Comparison of ENCODE assay signal across 21 cellular contexts in the genomic region with DNA sequence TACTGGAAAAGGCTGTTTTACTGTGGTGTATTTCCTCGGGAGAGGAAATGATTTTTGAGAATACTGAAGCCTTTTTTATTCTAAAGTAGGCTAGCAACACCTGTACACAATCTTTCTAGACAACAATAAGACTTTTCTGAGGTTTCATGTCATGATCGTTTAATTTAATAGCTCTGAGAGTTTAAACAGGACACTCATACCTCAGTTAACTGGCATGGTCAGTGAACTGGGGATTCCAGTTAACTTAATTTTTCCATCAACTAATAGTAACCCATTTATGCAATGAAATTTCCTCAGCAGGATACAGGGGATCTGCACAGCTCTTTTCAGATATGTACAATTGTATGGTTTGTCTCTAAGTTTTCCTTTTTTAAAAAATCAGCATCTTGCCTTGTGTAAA.
DNase-seq lines count a peak whose midpoint lies in the region; ATAC-seq and TF ChIP-seq lines count a peak whose summit lies in the region.
"Had no signal": no experiment of that assay in that cellular context is flagged by ENCODE, and none has a peak within 500 bp of the region (broad histone marks: within the 10 kb centered on the region; RNA-seq: fewer than 3 reads in every experiment).

No MANE protein-coding gene starts in this region.

- no peak overlapping the region for H3K4me3 ChIP-seq in left ventricle myocardium inferior
- H3K4me3 ChIP-seq in heart right ventricle, result no peak overlapping the region
- no peak overlapping the region for H3K4me3 ChIP-seq in SK-N-SH (ENCODE audit: low read depth in 2 of 2, low read length in 1 of 2)
- no peak overlapping the region for H3K4me3 ChIP-seq in adipocyte (ENCODE audit: low read length)
- H3K4me3 ChIP-seq: BLaER1 treated with 17β-estradiol and CSF1 and Interleukin-3, amounts not matched to agents 10 nM and 100 nM; HAP-1 had no signal

- TF ChIP-seq POLR2A in erythroblast (IDR thresholded peaks at IDR 0.05; ENCODE audit: low read length), result no peak

- ATAC-seq in heart right ventricle (no peak), HG02763 (IDR thresholded peaks at IDR 0.05; ENCODE audit: unreplicated experiment) (no peak)

- H3K4me1 ChIP-seq in left ventricle myocardium inferior (no peaks in the 10 kb centered on the region), heart right ventricle (peaks cover 0 to 27% (median 7%) of the 10 kb centered on the region in 9 donors), SK-N-SH (ENCODE audit: control insufficient read depth in 1 of 2, insufficient read depth in 2 of 2, low read depth in 1 of 2, low read length in 1 of 2) (peaks cover 0 to 6% of the 10 kb centered on the region in 2 experiments; a peak in 2 of 4 replicates), adipocyte (ENCODE audit: control insufficient read depth, insufficient read depth, low read length) (peaks cover 16% of the 10 kb centered on the region)
- H3K4me1 ChIP-seq: BE2C, HAP-1 had no signal

- H4K20me1 ChIP-seq in SK-N-SH (ENCODE audit: insufficient read depth), result no peaks in the 10 kb centered on the region

- H3K4me2 ChIP-seq in SK-N-SH, result no peak overlapping the region
- H3K4me2 ChIP-seq: BLaER1 treated with 17β-estradiol and CSF1 and Interleukin-3, amounts not matched to agents 10 nM and 100 nM had no signal

- H3K27ac ChIP-seq in left ventricle myocardium inferior (replicated peaks) (peak overlapping the region; percentile 34), heart right ventricle (peak overlapping the region in 1 of 10 donors; percentile 60), SK-N-SH (ENCODE audit: low read depth in 2 of 2, low read length in 1 of 2) (peak overlapping the region in 1 of 2 experiments; percentile 48; a peak in 1 of 4 replicates)
- H3K27ac ChIP-seq: 22Rv1; BLaER1 treated with 17β-estradiol and CSF1 and Interleukin-3, amounts not matched to agents 10 nM and 100 nM had no signal

- intact Hi-C loops in left ventricle myocardium inferior (cut with micrococcal nuclease) (no loop called here), heart right ventricle (cut with DNase I) (loop anchor here in 2 of 10 donors (10.0 kb wide), 2 partner anchors 241 to 289 kb away; no protein-coding TSS in a partner anchor)

- H3K9ac ChIP-seq in SK-N-SH (no peak overlapping the region), adipocyte (ENCODE audit: low read length) (no peak overlapping the region)
- H3K9ac ChIP-seq: BLaER1 treated with 17β-estradiol and CSF1 and Interleukin-3, amounts not matched to agents 10 nM and 100 nM had no signal

- no peaks in the 10 kb centered on the region for H3K9me2 ChIP-seq in SK-N-SH

- no peak for TF ChIP-seq CTCF in left ventricle myocardium inferior (IDR thresholded peaks at IDR 0.05; ENCODE audit: borderline replicate concordance)
- no peak for TF ChIP-seq CTCF in heart right ventricle (IDR thresholded peaks at IDR 0.05)
- no peak for TF ChIP-seq CTCF in SK-N-SH (IDR thresholded peaks at IDR 0.05)

- TF ChIP-seq RAD21 in SK-N-SH (IDR thresholded peaks at IDR 0.05; ENCODE audit: low read length), result no peak

- H3K36me3 ChIP-seq in left ventricle myocardium inferior, result no peaks in the 10 kb centered on the region
- H3K36me3 ChIP-seq in heart right ventricle, result no peaks in the 10 kb centered on the region
- no peaks in the 10 kb centered on the region for H3K36me3 ChIP-seq in SK-N-SH (replicated peaks in 1 of 2; ENCODE audit: control insufficient read depth in 1 of 2, insufficient read depth in 2 of 2, low read length in 1 of 2)
- H3K36me3 ChIP-seq in adipocyte (ENCODE audit: control insufficient read depth, insufficient read depth, low read length, severe bottlenecking), result no peaks in the 10 kb centered on the region
- H3K36me3 ChIP-seq: BE2C, HAP-1 had no signal

- 81 to 82% methylated on average over 2 of the region's 2 CpGs for WGBS in heart right ventricle, 2 donors
- 53% methylated on average over 2 of the region's 2 CpGs for WGBS in SK-N-SH (ENCODE audit: low lambda C conversion rate)

- H3K9me3 ChIP-seq in left ventricle myocardium inferior (replicated peaks), result no peaks in the 10 kb centered on the region
- H3K9me3 ChIP-seq in heart right ventricle, result no peaks in the 10 kb centered on the region
- H3K9me3 ChIP-seq in SK-N-SH, result no peaks in the 10 kb centered on the region
- no peaks in the 10 kb centered on the region for H3K9me3 ChIP-seq in adipocyte (ENCODE audit: control insufficient read depth, low read length)
- H3K9me3 ChIP-seq: BE2C; BLaER1 treated with 17β-estradiol and CSF1 and Interleukin-3, amounts not matched to agents 10 nM and 100 nM; HAP-1 had no signal

- DNase-seq in left ventricle myocardium inferior (no peak), heart right ventricle (no peak), SK-N-SH (no peak), adipocyte (ENCODE audit: low read depth) (peak; percentile 18), DMS153 (lab: John Stamatoyannopoulos, UW) (no peak), erythroblast (lab: John Stamatoyannopoulos, UW) (no peak)
- DNase-seq: ACHN; AML-193; BE2C; CD4-positive, alpha-beta T cell; CD8-positive, alpha-beta memory T cell; DMS 273 treated with DMSO at 0.1 percent for 48 hours; DMS53; DMS79 treated with DMSO at 0.1 percent for 48 hours; GF-D8; GOT3; HFFc6 had no signal

- CTCF ChIA-PET in SK-N-SH (lab: Yijun Ruan, JAX), result interaction anchor here (0.8 to 1.5 kb wide), 2 partner anchors 17 to 53 kb away, joined by 3 to 5 read pairs; no protein-coding TSS in a partner anchor

- POLR2A ChIA-PET in SK-N-SH (lab: Yijun Ruan, JAX), result no interaction called here

- no peaks in the 10 kb centered on the region for H3K79me2 ChIP-seq in SK-N-SH (ENCODE audit: insufficient read depth)

- H3F3A ChIP-seq in SK-N-SH (replicated peaks; ENCODE audit: insufficient read depth), result no peaks in the 10 kb centered on the region

- H3K27me3 ChIP-seq in left ventricle myocardium inferior (ENCODE audit: low read depth) (no peaks in the 10 kb centered on the region), heart right ventricle (no peaks in the 10 kb centered on the region), SK-N-SH (ENCODE audit: insufficient read depth) (no peaks in the 10 kb centered on the region), adipocyte (replicated peaks; ENCODE audit: control insufficient read depth, insufficient read depth, low read length) (no peaks in the 10 kb centered on the region)
- H3K27me3 ChIP-seq: BE2C had no signal

- 0 out of 4 replicates have a peak, but pooled peaks of 1 of the 2 experiments have one; percentile 12 for TF ChIP-seq EP300 in SK-N-SH (IDR thresholded peaks at IDR 0.05; ENCODE audit: borderline replicate concordance in 1 of 2, low read depth in 1 of 2, low read length in 1 of 2)

- H2AFZ ChIP-seq in SK-N-SH (ENCODE audit: low read depth), result no peak overlapping the region

TF ChIP-seq in SK-N-SH, 30 proteins besides CTCF, POLR2A, EP300 and RAD21:
- TF ChIP-seq PBX3 (IDR thresholded peaks at IDR 0.05) (peak; percentile 47), SIN3A (IDR thresholded peaks at IDR 0.05; ENCODE audit: borderline replicate concordance, low read depth, low read length) (no peak), TCF12 (IDR thresholded peaks at IDR 0.05) (peak; percentile 74)
